21 cellular contexts compared by ENCODE assay signal in genomic region chr15:41895957-41896356, GRCh38.
DNase-seq lines count a peak whose midpoint lies in the region; ATAC-seq and TF ChIP-seq lines count a peak whose summit lies in the region.
"Had no signal": no experiment of that assay in that cellular context is flagged by ENCODE, and none has a peak within 500 bp of the region (broad histone marks: within the 10 kb centered on the region; RNA-seq: fewer than 3 reads in every experiment).

No MANE protein-coding gene starts in this region.

- H3K27ac Mint-ChIP-seq in activated naive CD4-positive, alpha-beta T cell treated with anti-CD3 and anti-CD28 coated beads, Interleukin-2, amount 50 U/mL, for 24 hours, result peak overlapping the region; percentile 41
- peak overlapping the region; percentile 96 for H3K27ac Mint-ChIP-seq in central memory CD8-positive, alpha-beta T cell (ENCODE audit: low read depth)
- peak overlapping the region; percentile 67 for H3K27ac Mint-ChIP-seq in stimulated activated effector memory CD8-positive, alpha-beta T cell treated with anti-CD3 and anti-CD28 coated beads, Interleukin-12 subunit alpha, Interleukin-12 subunit beta, amount 100 ng/mL, for 72 hours

- TF ChIP-seq CTCF in GM13977 (IDR thresholded peaks at IDR 0.05; ENCODE audit: extremely low read depth, insufficient read depth, missing control alignments), result no peak

- no peak for ATAC-seq in central memory CD8-positive, alpha-beta T cell (replicated peaks; ENCODE audit: extremely low read depth, poor library complexity, severe bottlenecking)
- ATAC-seq in stimulated activated effector memory CD8-positive, alpha-beta T cell treated with anti-CD3 and anti-CD28 coated beads, Interleukin-12 subunit alpha, Interleukin-12 subunit beta, amount 100 ng/mL, for 72 hours, result no peak
- no peak for ATAC-seq in GM19035 (IDR thresholded peaks at IDR 0.05; ENCODE audit: unreplicated experiment)
- ATAC-seq: left lobe of liver had no signal

- peaks cover 42% of the 10 kb centered on the region for H3K4me1 Mint-ChIP-seq in activated naive CD4-positive, alpha-beta T cell treated with anti-CD3 and anti-CD28 coated beads, Interleukin-2, amount 50 U/mL, for 24 hours
- peaks cover 32% of the 10 kb centered on the region for H3K4me1 Mint-ChIP-seq in central memory CD8-positive, alpha-beta T cell
- peaks cover 32% of the 10 kb centered on the region for H3K4me1 Mint-ChIP-seq in stimulated activated effector memory CD8-positive, alpha-beta T cell treated with anti-CD3 and anti-CD28 coated beads, Interleukin-12 subunit alpha, Interleukin-12 subunit beta, amount 100 ng/mL, for 72 hours

- in situ Hi-C loops in GM13977 (cut with MboI; ENCODE audit: low pct_unique_long_range_greater_than_20kb, low sequenced_read_pairs, unreplicated experiment), result no loop called here

- no peak for DNase-seq in activated naive CD4-positive, alpha-beta T cell treated with Interleukin-2 at 50 U/mL for 16 hours
- DNase-seq in GM13977 (ENCODE audit: low spot score) (peak; percentile 19), SIG-M5 treated with dmso at 0.1 percent for 504 hours (lab: John Stamatoyannopoulos, UW; ENCODE audit: unreplicated experiment) (no peak)
- DNase-seq in central memory CD8-positive, alpha-beta T cell (ENCODE audit: low spot score in 2 of 2), result no peak
- no peak for DNase-seq in stimulated activated effector memory CD8-positive, alpha-beta T cell treated with anti-CD3 and anti-CD28 coated beads, Interleukin-12 subunit alpha, Interleukin-12 subunit beta, amount 100 ng/mL, for 72 hours (ENCODE audit: low spot score in 2 of 2)
- DNase-seq: activated CD4-positive, CD25-positive, alpha-beta regulatory T cell; DMS79 treated with DMSO at 0.1 percent for 48 hours; head of caudate nucleus; KBM-7; midbrain; NCI-H1436 treated with DMSO at 0.1 percent for 48 hours; NCI-H510A treated with DMSO at 0.1 percent for 48 hours; Peyer's patch; T1000; testis; uterus had no signal

- H3K4me3 Mint-ChIP-seq in activated naive CD4-positive, alpha-beta T cell treated with anti-CD3 and anti-CD28 coated beads, Interleukin-2, amount 50 U/mL, for 24 hours, result no peak overlapping the region
- no peak overlapping the region for H3K4me3 Mint-ChIP-seq in central memory CD8-positive, alpha-beta T cell
- H3K4me3 Mint-ChIP-seq in stimulated activated effector memory CD8-positive, alpha-beta T cell treated with anti-CD3 and anti-CD28 coated beads, Interleukin-12 subunit alpha, Interleukin-12 subunit beta, amount 100 ng/mL, for 72 hours, result no peak overlapping the region
- H3K4me3 Mint-ChIP-seq: neural progenitor cell had no signal

- no peaks in the 10 kb centered on the region for H3K27me3 Mint-ChIP-seq in activated naive CD4-positive, alpha-beta T cell treated with anti-CD3 and anti-CD28 coated beads, Interleukin-2, amount 50 U/mL, for 24 hours
- no peaks in the 10 kb centered on the region for H3K27me3 Mint-ChIP-seq in central memory CD8-positive, alpha-beta T cell

- H3K9me3 Mint-ChIP-seq in activated naive CD4-positive, alpha-beta T cell treated with anti-CD3 and anti-CD28 coated beads, Interleukin-2, amount 50 U/mL, for 24 hours, result no peaks in the 10 kb centered on the region
- H3K9me3 Mint-ChIP-seq in central memory CD8-positive, alpha-beta T cell, result no peaks in the 10 kb centered on the region
- no peaks in the 10 kb centered on the region for H3K9me3 Mint-ChIP-seq in stimulated activated effector memory CD8-positive, alpha-beta T cell treated with anti-CD3 and anti-CD28 coated beads, Interleukin-12 subunit alpha, Interleukin-12 subunit beta, amount 100 ng/mL, for 72 hours
- H3K9me3 Mint-ChIP-seq: activated T-helper 2 cell treated with anti-CD3 and anti-CD28 coated beads, Interferon-gamma antibody, Interleukin-2, Interleukin-4, amounts not matched to agents 10 μg/mL and 5 μg/mL and 100 μg/mL, durations not matched to agents 14 hours and 24 hours and 36 hours; neural progenitor cell had no signal

- no peaks in the 10 kb centered on the region for H3K36me3 Mint-ChIP-seq in activated naive CD4-positive, alpha-beta T cell treated with anti-CD3 and anti-CD28 coated beads, Interleukin-2, amount 50 U/mL, for 24 hours
- H3K36me3 Mint-ChIP-seq in central memory CD8-positive, alpha-beta T cell (ENCODE audit: insufficient read depth), result peaks cover 20% of the 10 kb centered on the region
- H3K36me3 Mint-ChIP-seq in stimulated activated effector memory CD8-positive, alpha-beta T cell treated with anti-CD3 and anti-CD28 coated beads, Interleukin-12 subunit alpha, Interleukin-12 subunit beta, amount 100 ng/mL, for 72 hours, result peaks cover 64% of the 10 kb centered on the region
- H3K36me3 Mint-ChIP-seq: neural progenitor cell had no signal

Comparison
In these comparisons a context has a peak if more than half of its experiments do, and no peak if none do; other contexts are left out.
1. H3K27ac Mint-ChIP-seq: peak in every context shown above with its lines; median percentile 96 in central memory CD8-positive, alpha-beta T cell; 67 in stimulated activated effector memory CD8-positive, alpha-beta T cell treated with anti-CD3 and anti-CD28 coated beads, Interleukin-12 subunit alpha, Interleukin-12 subunit beta, amount 100 ng/mL, for 72 hours; 41 in activated naive CD4-positive, alpha-beta T cell treated with anti-CD3 and anti-CD28 coated beads, Interleukin-2, amount 50 U/mL, for 24 hours.